23 cellular contexts compared by ENCODE assay signal in the genomic region with DNA sequence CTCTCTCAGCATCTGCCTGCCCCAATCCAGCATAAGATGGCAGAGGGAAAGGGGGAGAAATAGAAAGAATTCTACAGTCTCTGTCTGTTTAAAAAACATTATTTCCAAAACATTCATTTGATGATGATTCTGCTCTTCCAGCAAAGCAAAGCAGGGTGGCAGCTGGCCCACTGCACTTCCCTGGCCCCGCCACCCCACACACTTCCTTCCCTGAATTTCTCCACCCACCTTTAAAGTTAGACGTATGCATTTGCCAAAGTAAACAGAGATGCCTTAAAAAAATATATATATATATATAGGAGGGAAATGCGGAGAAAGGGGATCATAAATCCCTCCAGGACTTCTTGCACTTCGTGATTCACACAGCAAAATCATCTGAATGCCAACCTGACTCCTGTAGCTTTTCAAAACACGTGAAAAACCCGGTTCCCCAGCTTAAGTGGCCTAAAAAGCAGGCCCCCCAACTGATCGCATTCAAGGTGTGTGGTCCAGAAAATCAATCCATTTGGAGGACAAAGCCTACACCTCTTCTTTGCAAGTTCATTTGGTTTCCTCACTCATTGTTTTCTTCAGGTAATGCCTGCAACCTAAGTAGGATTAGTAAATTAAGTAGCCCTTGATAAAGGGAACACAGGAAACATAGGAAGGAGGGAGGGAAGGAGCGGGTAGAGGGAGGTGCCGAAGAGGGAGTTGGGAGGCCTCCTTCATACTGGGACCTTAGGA.
DNase-seq lines count a peak whose midpoint lies in the region; ATAC-seq, FAIRE-seq and TF ChIP-seq lines count a peak whose summit lies in the region.
"Had no signal": no experiment of that assay in that cellular context is flagged by ENCODE, and none has a peak within 500 bp of the region (broad histone marks: within the 10 kb centered on the region; RNA-seq: fewer than 3 reads in every experiment).

No MANE protein-coding gene starts in this region.

- H3K9me3 Mint-ChIP-seq in glutamatergic neuron (ENCODE audit: unreplicated experiment), result peaks cover 4% of the 10 kb centered on the region
- H3K9me3 Mint-ChIP-seq in nephron progenitor cell, result no peaks in the 10 kb centered on the region
- H3K9me3 Mint-ChIP-seq in effector memory CD8-positive, alpha-beta T cell, result no peaks in the 10 kb centered on the region
- H3K9me3 Mint-ChIP-seq: activated T-cell treated with anti-CD3 and anti-CD28 coated beads, Interleukin-2, amount 50 U/mL, for 72 hours; naive thymus-derived CD4-positive, alpha-beta T cell; stimulated activated naive B cell treated with anti-CD40 and anti-IgM and Interleukin-4, amounts not matched to agents 10 μg/mL and 1 μg/mL and 100 μg/mL, for 72 hours; T-cell had no signal

- H3K4me1 Mint-ChIP-seq in glutamatergic neuron (ENCODE audit: low read depth, unreplicated experiment), result peaks cover 31% of the 10 kb centered on the region
- H3K4me1 Mint-ChIP-seq in nephron progenitor cell, result peaks cover 80% of the 10 kb centered on the region
- peaks cover 6 to 7% of the 10 kb centered on the region in 2 donors for H3K4me1 Mint-ChIP-seq in effector memory CD8-positive, alpha-beta T cell (ENCODE audit: low read depth in 2 of 2)

- DNase-seq in NCI-H82 (lab: John Stamatoyannopoulos, UW) (peak; percentile 59), glutamatergic neuron (no peak), nephron progenitor cell (no peak), NCI-H1105 (lab: John Stamatoyannopoulos, UW) (no peak)
- DNase-seq in effector memory CD8-positive, alpha-beta T cell, result no peak
- DNase-seq: activated CD4-positive, alpha-beta T cell treated with anti-CD3 and anti-CD28 coated beads for 36 hours; activated T-cell treated with anti-CD3 and anti-CD28 coated beads, Interleukin-2, amount 50 U/mL, for 72 hours; DMS79 treated with DMSO at 0.1 percent for 48 hours; heart left ventricle; Kasumi-1; naive thymus-derived CD4-positive, alpha-beta T cell; NCI-H1092 treated with DMSO at 0.1 percent for 48 hours; NCI-H2081 treated with DMSO at 0.1 percent for 48 hours; NCI-H510A; stimulated activated CD4-positive, alpha-beta T cell treated with anti-CD3 and anti-CD28 coated beads, Interleukin-2, amount 100 ng/mL, for 24 hours; stimulated activated naive B cell treated with anti-CD40 and anti-IgM and Interleukin-4, amounts not matched to agents 10 μg/mL and 1 μg/mL and 100 μg/mL, for 72 hours; T-cell had no signal

- TF ChIP-seq CTCF in glutamatergic neuron (IDR thresholded peaks at IDR 0.05; ENCODE audit: partially characterized antibody, unreplicated experiment) (no peak), nephron progenitor cell (IDR thresholded peaks at IDR 0.05) (no peak)

- FAIRE-seq in G401.6 (lab: Jason Lieb, UNC), result peak; percentile 99
- FAIRE-seq: colon had no signal

- no peak for ATAC-seq in GM21825 (IDR thresholded peaks at IDR 0.05; ENCODE audit: unreplicated experiment)
- no peak for ATAC-seq in effector memory CD8-positive, alpha-beta T cell (replicated peaks)
- ATAC-seq: activated CD4-positive, alpha-beta T cell treated with anti-CD3 and anti-CD28 coated beads for 36 hours; activated T-cell treated with anti-CD3 and anti-CD28 coated beads, Interleukin-2, amount 50 U/mL, for 72 hours; HCT116; heart left ventricle; naive thymus-derived CD4-positive, alpha-beta T cell; stimulated activated naive B cell treated with anti-CD40 and anti-IgM and Interleukin-4, amounts not matched to agents 10 μg/mL and 1 μg/mL and 100 μg/mL, for 72 hours; T-cell had no signal

- H3K4me3 Mint-ChIP-seq in glutamatergic neuron (ENCODE audit: unreplicated experiment) (peak overlapping the region; percentile 22), nephron progenitor cell (no peak overlapping the region)
- H3K4me3 Mint-ChIP-seq in effector memory CD8-positive, alpha-beta T cell, result no peak overlapping the region
- H3K4me3 Mint-ChIP-seq: activated CD4-positive, alpha-beta T cell treated with anti-CD3 and anti-CD28 coated beads for 36 hours; activated naive CD8-positive, alpha-beta T cell; activated T-cell treated with anti-CD3 and anti-CD28 coated beads, Interleukin-2, amount 50 U/mL, for 72 hours; memory B cell; naive thymus-derived CD4-positive, alpha-beta T cell; stimulated activated naive B cell treated with anti-CD40 and anti-IgM and Interleukin-4, amounts not matched to agents 10 μg/mL and 1 μg/mL and 100 μg/mL, for 72 hours; T-cell had no signal

- no peaks in the 10 kb centered on the region for H3K36me3 Mint-ChIP-seq in glutamatergic neuron (ENCODE audit: unreplicated experiment)
- no peaks in the 10 kb centered on the region for H3K36me3 Mint-ChIP-seq in nephron progenitor cell (ENCODE audit: low read depth)
- no peaks in the 10 kb centered on the region for H3K36me3 Mint-ChIP-seq in effector memory CD8-positive, alpha-beta T cell (ENCODE audit: insufficient read depth)
- H3K36me3 Mint-ChIP-seq: activated naive CD8-positive, alpha-beta T cell; memory B cell; naive thymus-derived CD4-positive, alpha-beta T cell; stimulated activated naive B cell treated with anti-CD40 and anti-IgM and Interleukin-4, amounts not matched to agents 10 μg/mL and 1 μg/mL and 100 μg/mL, for 72 hours; T-cell had no signal

- H3K27ac Mint-ChIP-seq in glutamatergic neuron (ENCODE audit: unreplicated experiment) (no peak overlapping the region), nephron progenitor cell (peak overlapping the region; percentile 64)
- H3K27ac Mint-ChIP-seq in effector memory CD8-positive, alpha-beta T cell, result no peak overlapping the region
- H3K27ac Mint-ChIP-seq: activated CD4-positive, alpha-beta T cell treated with anti-CD3 and anti-CD28 coated beads for 36 hours; activated naive CD8-positive, alpha-beta T cell; activated T-cell treated with anti-CD3 and anti-CD28 coated beads, Interleukin-2, amount 50 U/mL, for 72 hours; memory B cell; naive thymus-derived CD4-positive, alpha-beta T cell; stimulated activated naive B cell treated with anti-CD40 and anti-IgM and Interleukin-4, amounts not matched to agents 10 μg/mL and 1 μg/mL and 100 μg/mL, for 72 hours; T-cell had no signal

- peaks cover 4% of the 10 kb centered on the region for H3K27me3 Mint-ChIP-seq in glutamatergic neuron (ENCODE audit: unreplicated experiment)
- H3K27me3 Mint-ChIP-seq in nephron progenitor cell (ENCODE audit: low read depth, poor library complexity), result peaks cover 7% of the 10 kb centered on the region
- H3K27me3 Mint-ChIP-seq in effector memory CD8-positive, alpha-beta T cell, result peaks cover 57 to 61% of the 10 kb centered on the region in 2 donors
